ENCODE assay signal across 8 cellular contexts in genomic region chr1:23554481-23555224, GRCh38. TPM values are rescaled to one million over a fixed set of nuclear protein-coding genes. Genes with fewer than 3 reads are reported as not detected.
DNase-seq lines count a peak whose midpoint lies in the region; ATAC-seq and TF ChIP-seq lines count a peak whose summit lies in the region.

No MANE protein-coding gene starts in this region.

- peak; percentile 53 for ATAC-seq in GM21528 (IDR thresholded peaks at IDR 0.05; ENCODE audit: low FRiP score, unreplicated experiment)
- ATAC-seq in activated T-helper 17 cell treated with anti-CD3 and anti-CD28 coated beads, Interleukin-2, amount 50 U/mL, for 72 hours (replicated peaks), result peak; percentile 77

- peaks cover 23% of the 10 kb centered on the region for H3K79me2 ChIP-seq in PC-9 (ENCODE audit: low read depth)

- H3K4me1 ChIP-seq in PC-9 (replicated peaks; ENCODE audit: insufficient read depth), result peaks cover 36% of the 10 kb centered on the region

- DNase-seq in DMS53 (lab: John Stamatoyannopoulos, UW) (peak; percentile 97), KG1 (lab: John Stamatoyannopoulos, UW) (peak; percentile 51), PC-9 (peak; percentile 59 to 80), fibroblast of peridontal ligament (ENCODE audit: extremely low read depth) (peak; percentile 56), nephron progenitor cell (peak; percentile 91)

- H3F3A ChIP-seq in PC-9 (ENCODE audit: insufficient read depth, low read depth), result peaks cover 40% of the 10 kb centered on the region

- POLR2A ChIA-PET in PC-9 (lab: Charles Lee; ENCODE audit: unreplicated experiment), result interaction anchor here (0.5 to 1.0 kb wide), 11 partner anchors 22 to 550 kb away, joined by 3 to 32 read pairs (median 11); no protein-coding TSS in a partner anchor

- peak overlapping the region; percentile 94 for H3K4me3 Mint-ChIP-seq in activated T-helper 17 cell treated with anti-CD3 and anti-CD28 coated beads, Interleukin-2, amount 50 U/mL, for 72 hours
- H3K4me3 Mint-ChIP-seq in nephron progenitor cell, result peak overlapping the region; percentile 97
- H3K4me3 Mint-ChIP-seq in stimulated activated naive CD8-positive, alpha-beta T cell treated with anti-CD3 and anti-CD28 coated beads, Interleukin-15, Interleukin-2, amounts not matched to agents 100 ng/mL and 50 ng/mL, for 24 hours, result peak overlapping the region; percentile 85

- H3K27ac ChIP-seq in PC-9, result peak overlapping the region; percentile 96

- peak overlapping the region; percentile 96 for H3K4me2 ChIP-seq in PC-9

- intact Hi-C loops in PC-9 (cut with micrococcal nuclease; ENCODE audit: unreplicated experiment), result no loop called here

- no peaks in the 10 kb centered on the region for H3K27me3 ChIP-seq in PC-9 (ENCODE audit: insufficient read depth, low read depth)

- H3K27ac Mint-ChIP-seq in activated T-helper 17 cell treated with anti-CD3 and anti-CD28 coated beads, Interleukin-2, amount 50 U/mL, for 72 hours, result peak overlapping the region; percentile 61
- peak overlapping the region; percentile 100 for H3K27ac Mint-ChIP-seq in nephron progenitor cell
- H3K27ac Mint-ChIP-seq in stimulated activated naive CD8-positive, alpha-beta T cell treated with anti-CD3 and anti-CD28 coated beads, Interleukin-15, Interleukin-2, amounts not matched to agents 100 ng/mL and 50 ng/mL, for 24 hours, result peak overlapping the region; percentile 88

- H3K9me3 ChIP-seq in PC-9 (ENCODE audit: insufficient read depth, low read depth), result no peaks in the 10 kb centered on the region

- peak overlapping the region; percentile 69; the same call in 1 of the 2 replicates for H3K4me3 ChIP-seq in PC-9

- no peaks in the 10 kb centered on the region for H4K20me1 ChIP-seq in PC-9 (ENCODE audit: insufficient read depth)

- peak overlapping the region; percentile 74; the same call in 1 of the 2 replicates for H2AFZ ChIP-seq in PC-9

- peaks cover 24% of the 10 kb centered on the region for H3K4me1 Mint-ChIP-seq in activated T-helper 17 cell treated with anti-CD3 and anti-CD28 coated beads, Interleukin-2, amount 50 U/mL, for 72 hours
- H3K4me1 Mint-ChIP-seq in nephron progenitor cell, result peaks cover 77% of the 10 kb centered on the region
- H3K4me1 Mint-ChIP-seq in stimulated activated naive CD8-positive, alpha-beta T cell treated with anti-CD3 and anti-CD28 coated beads, Interleukin-15, Interleukin-2, amounts not matched to agents 100 ng/mL and 50 ng/mL, for 24 hours (ENCODE audit: low read depth), result peaks cover 59% of the 10 kb centered on the region

- H3K9me3 Mint-ChIP-seq in activated T-helper 17 cell treated with anti-CD3 and anti-CD28 coated beads, Interleukin-2, amount 50 U/mL, for 72 hours, result no peaks in the 10 kb centered on the region
- no peaks in the 10 kb centered on the region for H3K9me3 Mint-ChIP-seq in nephron progenitor cell
- H3K9me3 Mint-ChIP-seq in stimulated activated naive CD8-positive, alpha-beta T cell treated with anti-CD3 and anti-CD28 coated beads, Interleukin-15, Interleukin-2, amounts not matched to agents 100 ng/mL and 50 ng/mL, for 24 hours, result no peaks in the 10 kb centered on the region

- H3K36me3 ChIP-seq in PC-9 (ENCODE audit: low read depth), result no peaks in the 10 kb centered on the region

- no peaks in the 10 kb centered on the region for H3K9me2 ChIP-seq in PC-9 (ENCODE audit: insufficient read depth)

- no peaks in the 10 kb centered on the region for H3K27me3 Mint-ChIP-seq in activated T-helper 17 cell treated with anti-CD3 and anti-CD28 coated beads, Interleukin-2, amount 50 U/mL, for 72 hours
- H3K27me3 Mint-ChIP-seq in nephron progenitor cell (ENCODE audit: low read depth, poor library complexity), result no peaks in the 10 kb centered on the region
- no peaks in the 10 kb centered on the region for H3K27me3 Mint-ChIP-seq in stimulated activated naive CD8-positive, alpha-beta T cell treated with anti-CD3 and anti-CD28 coated beads, Interleukin-15, Interleukin-2, amounts not matched to agents 100 ng/mL and 50 ng/mL, for 24 hours

- peaks cover 19% of the 10 kb centered on the region for H3K36me3 Mint-ChIP-seq in activated T-helper 17 cell treated with anti-CD3 and anti-CD28 coated beads, Interleukin-2, amount 50 U/mL, for 72 hours (ENCODE audit: low read depth)
- peaks cover 20% of the 10 kb centered on the region for H3K36me3 Mint-ChIP-seq in nephron progenitor cell (ENCODE audit: low read depth)
- H3K36me3 Mint-ChIP-seq in stimulated activated naive CD8-positive, alpha-beta T cell treated with anti-CD3 and anti-CD28 coated beads, Interleukin-15, Interleukin-2, amounts not matched to agents 100 ng/mL and 50 ng/mL, for 24 hours (ENCODE audit: low read depth), result peaks cover 20% of the 10 kb centered on the region

- CTCF ChIA-PET in PC-9 (lab: Charles Lee), result interaction anchor here (0.7 kb wide), 1 partner anchor 172 kb away, joined by 4 read pairs; no protein-coding TSS in a partner anchor

- TF ChIP-seq CTCF in PC-9 (conservative IDR thresholded peaks at IDR 0.05) (no peak), nephron progenitor cell (IDR thresholded peaks at IDR 0.05) (no peak)

- no TSS peak for BruUV-seq in PC-9 (replicated peaks; lab: Mats Ljungman, UMichigan)

RNA-seq across cellular contexts. Expression of gene ID3, which starts 4.6 kb away (rescaled TPM):
- total RNA-seq in PC-9 (2021), result 10.4 and 24.7 TPM in 2 replicates
- 10 to 100 TPM; 19.5 to 45.2 TPM for total RNA-seq in activated T-helper 17 cell treated with anti-CD3 and anti-CD28 coated beads, Interleukin-2, amount 50 U/mL, for 72 hours

RNA-seq across cellular contexts. Expression of gene E2F2, which starts 23.6 kb away (rescaled TPM):
- 7.6 and 9.0 TPM in 2 replicates for total RNA-seq in PC-9 (2021)
- total RNA-seq in activated T-helper 17 cell treated with anti-CD3 and anti-CD28 coated beads, Interleukin-2, amount 50 U/mL, for 72 hours, result 10 to 100 TPM; 13.0 to 24.1 TPM

Comparison
In these comparisons a context has a peak if more than half of its experiments do, and no peak if none do; other contexts are left out.
1. Peak in every context shown above with its lines: DNase-seq, ATAC-seq, H3K4me3 ChIP-seq and H3K27ac ChIP-seq.